ENCODE assay signal across 16 cellular contexts in genomic region chr6:6981923-6982322, GRCh38.
DNase-seq lines count a peak whose midpoint lies in the region; FAIRE-seq and TF ChIP-seq lines count a peak whose summit lies in the region.
"Had no signal": no experiment of that assay in that cellular context is flagged by ENCODE, and none has a peak within 500 bp of the region (broad histone marks: within the 10 kb centered on the region; RNA-seq: fewer than 3 reads in every experiment).

No MANE protein-coding gene starts in this region.

- no peaks in the 10 kb centered on the region for H3K27me3 ChIP-seq in keratinocyte (ENCODE audit: control insufficient read depth, extremely low read depth, insufficient read depth, low read length)
- H3K27me3 ChIP-seq: SJCRH30 had no signal

- CTCF ChIA-PET in RWPE1 (lab: Yijun Ruan, JAX) = interaction anchor here (0.6 to 0.7 kb wide), 3 partner anchors 116 to 977 kb away, joined by 3 read pairs; no protein-coding TSS in a partner anchor

- H3K4me3 ChIP-seq in keratinocyte (ENCODE audit: control insufficient read depth in 2 of 3, extremely low read depth in 1 of 3, insufficient read depth in 2 of 3, low read depth in 1 of 3, low read length in 3 of 3) = no peak overlapping the region
- H3K4me3 ChIP-seq: GM23248, SJCRH30 had no signal

- H3K9ac ChIP-seq in keratinocyte (ENCODE audit: control insufficient read depth, extremely low read depth, insufficient read depth, low read length) = no peak overlapping the region
- H3K9ac ChIP-seq: GM23248 had no signal

- FAIRE-seq in keratinocyte (lab: Jason Lieb, UNC) = peak; percentile 52

- peaks cover 22% of the 10 kb centered on the region for H3K4me1 ChIP-seq in keratinocyte (ENCODE audit: control insufficient read depth, extremely low read depth, insufficient read depth, low read length)
- H3K4me1 ChIP-seq: SJCRH30 had no signal

- no peaks in the 10 kb centered on the region for H3K79me2 ChIP-seq in keratinocyte (ENCODE audit: control insufficient read depth, insufficient read depth, low read length)

- no peaks in the 10 kb centered on the region for H3K36me3 ChIP-seq in keratinocyte (ENCODE audit: control insufficient read depth in 2 of 2, extremely low read depth in 1 of 2, insufficient read depth in 2 of 2, low read length in 2 of 2)
- H3K36me3 ChIP-seq: SJCRH30 had no signal

- no peak overlapping the region for H2AFZ ChIP-seq in keratinocyte (ENCODE audit: control insufficient read depth, low read length)
- H2AFZ ChIP-seq: GM23248 had no signal

- H3K27ac ChIP-seq in RWPE1 (no peak overlapping the region), keratinocyte (ENCODE audit: control insufficient read depth, insufficient read depth, low read length) (no peak overlapping the region)
- H3K27ac ChIP-seq: GM23248, HL-60, SJCRH30 had no signal

- dilution Hi-C loops in keratinocyte (cut with MboI; ENCODE audit: extremely low pct_ligation_motif_present, low sequenced_read_pairs) = no loop called here

- H3K9me3 ChIP-seq in keratinocyte (ENCODE audit: control insufficient read depth, low read depth, low read length) = no peaks in the 10 kb centered on the region
- H3K9me3 ChIP-seq: SJCRH30 had no signal

- no peaks in the 10 kb centered on the region for H3K9me1 ChIP-seq in keratinocyte (ENCODE audit: control insufficient read depth, extremely low read depth, insufficient read depth, low read length)

- H4K20me1 ChIP-seq in keratinocyte (ENCODE audit: control insufficient read depth, extremely low read depth, insufficient read depth, low read length) = no peaks in the 10 kb centered on the region

- no peak overlapping the region for H3K4me2 ChIP-seq in keratinocyte (ENCODE audit: control insufficient read depth, extremely low read depth, insufficient read depth, low read depth, low read length)

- TF ChIP-seq CTCF in RWPE1 (conservative IDR thresholded peaks at IDR 0.05; ENCODE audit: low read depth) (no peak), keratinocyte (optimal IDR thresholded peaks at IDR 0.05 in 1 of 3, IDR thresholded peaks at IDR 0.05 in 1 of 3, conservative IDR thresholded peaks at IDR 0.05 in 1 of 3; ENCODE audit: extremely low read depth in 1 of 3, insufficient read depth in 2 of 3, low read length in 3 of 3) (no peak)

- DNase-seq in HPDE6-E6E7 (ENCODE audit: extremely low spot score) (peak; percentile 39), RWPE1 (ENCODE audit: low spot score) (peak; percentile 78), keratinocyte (ENCODE audit: low read depth, low spot score) (no peak), renal cortical epithelial cell (ENCODE audit: low read depth) (peak; percentile 44), activated gamma-delta T cell treated with Interleukin-2 at 50 U/mL for 16 hours (no peak), DMS114 treated with DMSO at 0.1 percent for 48 hours (lab: John Stamatoyannopoulos, UW; ENCODE audit: unreplicated experiment) (no peak), NCI-H226 (no peak)
- DNase-seq in activated CD4-positive, alpha-beta T cell treated with anti-CD3 and anti-CD28 coated beads, Interleukin-2, amount 50 U/mL, for 1 hour = no peak
- DNase-seq: CD4-positive, CD25-positive, alpha-beta regulatory T cell; GM23248; KBM-7; MM.1S; NCI-H1930; NCI-H2171; SJCRH30 had no signal

- POLR2A ChIA-PET in RWPE1 (lab: Yijun Ruan, JAX; ENCODE audit: low non-redundant PET) = no interaction called here

Comparison
In these comparisons a context has a peak if more than half of its experiments do, and no peak if none do; other contexts are left out.
1. DNase-seq: peak in HPDE6-E6E7 (single experiment), RWPE1 (single experiment) and renal cortical epithelial cell (single experiment); none in keratinocyte (single experiment), activated gamma-delta T cell treated with Interleukin-2 at 50 U/mL for 16 hours (single experiment), activated CD4-positive, alpha-beta T cell treated with anti-CD3 and anti-CD28 coated beads, Interleukin-2, amount 50 U/mL, for 1 hour (single experiment), DMS114 treated with DMSO at 0.1 percent for 48 hours (single experiment) and NCI-H226 (single experiment).